ENCODE assay signal across 17 cellular contexts in the genomic region with DNA sequence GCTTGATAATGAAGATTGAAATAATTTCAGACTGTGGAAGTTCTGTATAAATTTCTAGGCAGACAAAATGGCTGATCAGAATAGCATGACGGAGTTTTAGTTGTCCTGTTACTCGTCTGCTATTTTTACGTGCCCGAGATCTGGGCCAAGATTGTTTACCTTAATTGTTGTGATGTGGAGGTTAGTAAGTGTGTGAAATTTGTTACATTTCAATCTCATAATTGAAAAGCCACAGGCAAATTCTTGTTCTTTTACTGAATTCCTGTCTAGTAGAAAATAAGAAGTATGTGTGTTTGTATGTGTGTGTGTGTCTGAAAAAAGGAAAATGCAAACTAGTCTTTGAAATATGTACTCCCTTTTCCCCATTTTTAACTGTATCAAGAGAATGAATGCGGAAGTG.
DNase-seq lines count a peak whose midpoint lies in the region; ATAC-seq and TF ChIP-seq lines count a peak whose summit lies in the region.
"Had no signal": no experiment of that assay in that cellular context is flagged by ENCODE, and none has a peak within 500 bp of the region (broad histone marks: within the 10 kb centered on the region; RNA-seq: fewer than 3 reads in every experiment).

No MANE protein-coding gene starts in this region.

- intact Hi-C loops in CD8-positive, alpha-beta T cell (cut with DNase I, micrococcal nuclease): loop anchor here in 1 of 2 experiments (5.0 kb wide), 1 partner anchor 43 kb away; no protein-coding TSS in a partner anchor
- intact Hi-C loops in heart left ventricle (cut with DNase I): no loop called here

- peak overlapping the region; percentile 37 for H3K27ac Mint-ChIP-seq in CD8-positive, alpha-beta T cell
- peak overlapping the region in 3 of 5 experiments; percentile 1 to 61 (median 56) for H3K27ac Mint-ChIP-seq in brain
- H3K27ac Mint-ChIP-seq in mesothelial cell of epicardium: peak overlapping the region; percentile 91
- H3K27ac Mint-ChIP-seq: CD4-positive, CD25-positive, alpha-beta regulatory T cell had no signal

- H3K4me1 ChIP-seq in CD8-positive, alpha-beta T cell (ENCODE audit: insufficient read depth, low read length): no peaks in the 10 kb centered on the region
- peaks cover 0 to 53% (median 13%) of the 10 kb centered on the region in 12 donors for H3K4me1 ChIP-seq in heart left ventricle
- H3K4me1 ChIP-seq: BE2C had no signal

- CTCF ChIA-PET in CD8-positive, alpha-beta T cell (lab: Charles Lee): no interaction called here

- TF ChIP-seq POLR2A in heart left ventricle (IDR thresholded peaks at IDR 0.05): no peak

- H3K9me3 Mint-ChIP-seq in CD8-positive, alpha-beta T cell: peaks cover 4% of the 10 kb centered on the region
- H3K9me3 Mint-ChIP-seq in brain (peaks cover 3 to 17% (median 8%) of the 10 kb centered on the region in 5 experiments), mesothelial cell of epicardium (peaks cover 21% of the 10 kb centered on the region)

- 73 to 85% (median 82%) methylated on average over 5 of the region's 5 CpGs for WGBS in heart left ventricle, 4 donors

- H3K36me3 Mint-ChIP-seq in CD8-positive, alpha-beta T cell: peaks cover 60% of the 10 kb centered on the region
- peaks cover 33% of the 10 kb centered on the region for H3K36me3 Mint-ChIP-seq in brain
- peaks cover 27% of the 10 kb centered on the region for H3K36me3 Mint-ChIP-seq in mesothelial cell of epicardium

- DNase-seq in CD8-positive, alpha-beta T cell: no peak
- DNase-seq in mesothelial cell of epicardium (ENCODE audit: low spot score in 2 of 2, unreplicated experiment in 2 of 2) (no peak), retinal pigment epithelial cell (ENCODE audit: low read depth) (no peak), heart left ventricle (no peak)
- DNase-seq in stimulated activated naive CD8-positive, alpha-beta T cell treated with anti-CD3 and anti-CD28 coated beads, Interleukin-15, Interleukin-2, amounts not matched to agents 100 U/mL and 50 U/mL, for 24 hours: no peak
- DNase-seq: BE2C; CD4-positive, CD25-positive, alpha-beta regulatory T cell; DMS53; GOT3; NCI-H1417 treated with DMSO at 0.1 percent for 48 hours; NCI-H187 treated with DMSO at 0.1 percent for 48 hours; NCI-H226; NCI-H524 treated with DMSO at 0.1 percent for 48 hours; PC-3 had no signal

- H3K9me3 ChIP-seq in CD8-positive, alpha-beta T cell (ENCODE audit: low read length): no peaks in the 10 kb centered on the region
- peaks cover 0 to 11% (median 5%) of the 10 kb centered on the region in 12 donors for H3K9me3 ChIP-seq in heart left ventricle
- H3K9me3 ChIP-seq: BE2C had no signal

- H3K4me3 ChIP-seq in CD8-positive, alpha-beta T cell (ENCODE audit: low read depth, low read length): no peak overlapping the region
- H3K4me3 ChIP-seq in retinal pigment epithelial cell (ENCODE audit: low read length): peak overlapping the region; percentile 2
- no peak overlapping the region for H3K4me3 ChIP-seq in heart left ventricle

- no peaks in the 10 kb centered on the region for H3K27me3 Mint-ChIP-seq in CD8-positive, alpha-beta T cell (ENCODE audit: low read depth)
- H3K27me3 Mint-ChIP-seq in brain (no peaks in the 10 kb centered on the region), mesothelial cell of epicardium (ENCODE audit: low read depth) (no peaks in the 10 kb centered on the region)
- H3K27me3 Mint-ChIP-seq: CD4-positive, CD25-positive, alpha-beta regulatory T cell had no signal

- no peaks in the 10 kb centered on the region for H3K27me3 ChIP-seq in CD8-positive, alpha-beta T cell (ENCODE audit: insufficient read depth, low read length)
- H3K27me3 ChIP-seq in heart left ventricle: no peaks in the 10 kb centered on the region

- no peak for TF ChIP-seq CTCF in CD8-positive, alpha-beta T cell (IDR thresholded peaks at IDR 0.05)
- no peak for TF ChIP-seq CTCF in brain (conservative IDR thresholded peaks at IDR 0.05)
- no peak for TF ChIP-seq CTCF in mesothelial cell of epicardium (IDR thresholded peaks at IDR 0.05; ENCODE audit: unreplicated experiment)
- TF ChIP-seq CTCF in retinal pigment epithelial cell (conservative IDR thresholded peaks at IDR 0.05; ENCODE audit: low read depth, low read length): no peak
- no peak for TF ChIP-seq CTCF in heart left ventricle (IDR thresholded peaks at IDR 0.05)

- ATAC-seq in CD8-positive, alpha-beta T cell: no peak
- ATAC-seq in HG03520 (IDR thresholded peaks at IDR 0.05; ENCODE audit: unreplicated experiment) (no peak), heart left ventricle (no peak)
- ATAC-seq in stimulated activated naive CD8-positive, alpha-beta T cell treated with anti-CD3 and anti-CD28 coated beads, Interleukin-15, Interleukin-2, amounts not matched to agents 100 U/mL and 50 U/mL, for 24 hours: no peak
- ATAC-seq: PC-3 had no signal

- H3K4me1 Mint-ChIP-seq in CD8-positive, alpha-beta T cell (ENCODE audit: low read depth): peaks cover 52% of the 10 kb centered on the region
- H3K4me1 Mint-ChIP-seq in brain (peaks cover 31% of the 10 kb centered on the region), mesothelial cell of epicardium (peaks cover 37% of the 10 kb centered on the region)

- no peak overlapping the region for H3K4me3 Mint-ChIP-seq in CD8-positive, alpha-beta T cell
- peak overlapping the region in 1 of 5 experiments; percentile 16 for H3K4me3 Mint-ChIP-seq in brain
- peak overlapping the region; percentile 37 for H3K4me3 Mint-ChIP-seq in mesothelial cell of epicardium
- H3K4me3 Mint-ChIP-seq: CD4-positive, CD25-positive, alpha-beta regulatory T cell had no signal

- H3K27ac ChIP-seq in CD8-positive, alpha-beta T cell (ENCODE audit: low read depth, low read length): no peak overlapping the region
- H3K27ac ChIP-seq in heart left ventricle: no peak overlapping the region
- H3K27ac ChIP-seq: KMS-11 had no signal

- peaks cover 7% of the 10 kb centered on the region for H3K36me3 ChIP-seq in CD8-positive, alpha-beta T cell (ENCODE audit: insufficient read depth, low read length)
- H3K36me3 ChIP-seq in heart left ventricle: peaks cover 0 to 12% (median 3%) of the 10 kb centered on the region in 9 donors
- H3K36me3 ChIP-seq: BE2C had no signal

- POLR2A ChIA-PET in CD8-positive, alpha-beta T cell (lab: Charles Lee): no interaction called here

Comparison
In these comparisons a context has a peak if more than half of its experiments do, and no peak if none do; other contexts are left out.
1. H3K27ac Mint-ChIP-seq: peak in every context shown above with its lines; median percentile 91 in mesothelial cell of epicardium; 56 in brain; 37 in CD8-positive, alpha-beta T cell.